Comparison of ENCODE assay signal across 13 cellular contexts in genomic region chr9:35842795-35843194, GRCh38. TPM values are rescaled to one million over a fixed set of nuclear protein-coding genes. Genes with fewer than 3 reads are reported as not detected.
A peak's percentile ranks its signal among the peaks of the same experiment; 100 is the strongest.
DNase-seq lines count a peak whose midpoint lies in the region; ATAC-seq and TF ChIP-seq lines count a peak whose summit lies in the region.
"Had no signal": no experiment of that assay in that cellular context is flagged by ENCODE, and none has a peak within 500 bp of the region (broad histone marks: within the 10 kb centered on the region; RNA-seq: fewer than 3 reads in every experiment).

No MANE protein-coding gene starts in this region.

- peak; percentile 64 for ATAC-seq in GM19035 (IDR thresholded peaks at IDR 0.05; ENCODE audit: unreplicated experiment)
- peak; percentile 72 for ATAC-seq in HG02678 (IDR thresholded peaks at IDR 0.05; ENCODE audit: unreplicated experiment)
- no peak for ATAC-seq in GM18502 (IDR thresholded peaks at IDR 0.05; ENCODE audit: poor library complexity, unreplicated experiment)

- TF ChIP-seq CTCF in C4-2B (conservative IDR thresholded peaks at IDR 0.05) = no peak

- peak; percentile 34 for DNase-seq in HuH-7 (ENCODE audit: low spot score)
- no peak for DNase-seq in A172 (ENCODE audit: low spot score)
- DNase-seq in stimulated activated CD4-positive, alpha-beta T cell treated with anti-CD3 and anti-CD28 coated beads, Interleukin-4, amount 100 ng/mL, for 1 hour = no peak
- DNase-seq in NCI-H510A (lab: John Stamatoyannopoulos, UW) = no peak
- DNase-seq: activated CD4-positive, CD25-positive, alpha-beta regulatory T cell treated with anti-CD3 and anti-CD28 coated beads, Interleukin-2, amount 50 U/mL, for 72 hours; activated effector memory CD4-positive, alpha-beta T cell treated with Interleukin-2 at 50 U/mL for 16 hours had no signal

- H3K27ac ChIP-seq in C4-2B = peak overlapping the region; percentile 3; the same call in 1 of the 2 replicates
- H3K27ac ChIP-seq: breast epithelium had no signal

RNA-seq across cellular contexts. Expression of gene TMEM8B, which starts 13.8 kb away (rescaled TPM):
- total RNA-seq in A172 (2014; rRNA removed; shearing (Covaris generic)) = 1.6 and 2.7 TPM in 2 replicates

RNA-seq across cellular contexts. Expression of gene FAM221B, which starts 14.3 kb away (rescaled TPM):
- not detected in 2 replicates for total RNA-seq in A172 (2014; rRNA removed; shearing (Covaris generic))
- total RNA-seq: pulmonary artery endothelial cell, SK-MEL-5 had no signal

RNA-seq across cellular contexts. Expression of gene OR13J1, which starts 27.4 kb away (rescaled TPM):
- not detected in 2 replicates for total RNA-seq in A172 (2014; rRNA removed; shearing (Covaris generic))
- total RNA-seq: breast epithelium, pulmonary artery endothelial cell, SK-MEL-5 had no signal

RNA-seq across cellular contexts. Expression of gene HINT2, which starts 28.0 kb away (rescaled TPM):
- 36.3 and 49.2 TPM in 2 replicates for total RNA-seq in A172 (2014; rRNA removed; shearing (Covaris generic))

RNA-seq across cellular contexts. Expression of gene SPAG8, which starts 30.7 kb away (rescaled TPM):
- total RNA-seq in A172 (2014; rRNA removed; shearing (Covaris generic)) = 0.21 and 0.29 TPM in 2 replicates
